ENCODE assay signal across 2 cellular contexts in the genomic region with DNA sequence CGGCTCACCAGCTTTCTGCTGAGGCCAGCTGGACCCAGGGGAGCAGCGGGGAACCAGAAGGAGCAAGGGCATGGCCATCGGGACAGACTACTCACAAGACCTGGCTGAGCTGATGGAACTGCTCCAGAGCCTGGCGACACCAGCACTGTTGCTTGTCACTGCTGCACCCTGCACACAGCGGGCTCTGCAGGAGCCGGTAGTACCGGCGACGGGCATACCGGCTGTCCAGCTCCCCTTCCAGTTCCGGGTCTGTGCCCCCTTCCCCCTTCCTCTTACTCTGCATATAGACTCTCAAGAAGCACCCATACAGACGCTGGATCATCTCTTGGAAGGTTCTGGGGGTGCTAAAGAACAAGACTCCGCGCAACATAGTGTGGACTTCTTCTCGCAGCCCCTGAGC.
TF ChIP-seq lines count a peak whose summit lies in the region.

No MANE protein-coding gene starts in this region.

TF ChIP-seq in endothelial cell of umbilical vein, 7 proteins besides CTCF, POLR2A, EP300 and RAD21:
- no peak for TF ChIP-seq JUN (IDR thresholded peaks at IDR 0.05; ENCODE audit: borderline replicate concordance, insufficient read depth, insufficient read length, low read depth)
- TF ChIP-seq, protein P1, sequence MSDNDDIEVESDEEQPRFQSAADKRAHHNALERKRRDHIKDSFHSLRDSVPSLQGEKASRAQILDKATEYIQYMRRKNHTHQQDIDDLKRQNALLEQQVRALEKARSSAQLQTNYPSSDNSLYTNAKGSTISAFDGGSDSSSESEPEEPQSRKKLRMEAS (IDR thresholded peaks at IDR 0.05; ENCODE audit: insufficient read depth, insufficient read length): no peak
- TF ChIP-seq MYC (IDR thresholded peaks at IDR 0.05; ENCODE audit: low read depth, low read length): no peak

TF ChIP-seq in HEK293T, 16 proteins besides CTCF, POLR2A, EP300 and RAD21:
- no peak for TF ChIP-seq L3MBTL2 (conservative IDR thresholded peaks at IDR 0.05)
- TF ChIP-seq SUZ12 (IDR thresholded peaks at IDR 0.05): no peak
- no peak for TF ChIP-seq FOXK2 (IDR thresholded peaks at IDR 0.05)
- no peak for TF ChIP-seq FOXM1 (IDR thresholded peaks at IDR 0.05; ENCODE audit: borderline replicate concordance)
- no peak for TF ChIP-seq ARNT (IDR thresholded peaks at IDR 0.05)
- TF ChIP-seq BHLHE40 (IDR thresholded peaks at IDR 0.05; ENCODE audit: borderline replicate concordance): no peak
